Comparison of ENCODE assay signal across 6 cellular contexts in genomic region chr11:829116-829945, GRCh38.
DNase-seq lines count a peak whose midpoint lies in the region; ATAC-seq and TF ChIP-seq lines count a peak whose summit lies in the region.

No MANE protein-coding gene starts in this region.

- H3K9me3 Mint-ChIP-seq in dendritic cell treated with granulocyte-macrophage colony-stimulating factor and Interleukin-4, amounts not matched to agents 40 ng/mL and 50 ng/mL, for 4 days: no peaks in the 10 kb centered on the region

- no peak for ATAC-seq in GM18517 (IDR thresholded peaks at IDR 0.05; ENCODE audit: unreplicated experiment)

- peak overlapping the region; percentile 42 for H3K27ac Mint-ChIP-seq in dendritic cell treated with granulocyte-macrophage colony-stimulating factor and Interleukin-4, amounts not matched to agents 40 ng/mL and 50 ng/mL, for 4 days

- no peak overlapping the region for H3K9ac ChIP-seq in parathyroid adenoma

- TF ChIP-seq CTCF in HL-60 (IDR thresholded peaks at IDR 0.05; ENCODE audit: insufficient read depth, low read length) (no peak), parathyroid adenoma (IDR thresholded peaks at IDR 0.05) (no peak)

- H3K27me3 Mint-ChIP-seq in dendritic cell treated with granulocyte-macrophage colony-stimulating factor and Interleukin-4, amounts not matched to agents 40 ng/mL and 50 ng/mL, for 4 days: peaks cover 66% of the 10 kb centered on the region

- H3K36me3 ChIP-seq in parathyroid adenoma (ENCODE audit: control insufficient read depth, insufficient read depth, low read length): no peaks in the 10 kb centered on the region

- H2AFZ ChIP-seq in parathyroid adenoma: no peak overlapping the region

- DNase-seq in HL-60 (ENCODE audit: low read depth in 1 of 2, low spot score in 1 of 2): no peak
- no peak for DNase-seq in globus pallidus (ENCODE audit: low spot score)
- DNase-seq in putamen (ENCODE audit: low spot score): no peak

- H3K9me3 ChIP-seq in parathyroid adenoma (ENCODE audit: control insufficient read depth, low read length): no peaks in the 10 kb centered on the region

- H3K36me3 Mint-ChIP-seq in dendritic cell treated with granulocyte-macrophage colony-stimulating factor and Interleukin-4, amounts not matched to agents 40 ng/mL and 50 ng/mL, for 4 days (ENCODE audit: low read depth): peaks cover 14% of the 10 kb centered on the region

- peaks cover 2% of the 10 kb centered on the region for H3K4me1 ChIP-seq in parathyroid adenoma

- H3K79me2 ChIP-seq in parathyroid adenoma: no peaks in the 10 kb centered on the region

- H3K4me2 ChIP-seq in parathyroid adenoma (ENCODE audit: low read length): peak overlapping the region; percentile 57

- peaks cover 9% of the 10 kb centered on the region for H3K27me3 ChIP-seq in HL-60 (ENCODE audit: insufficient read depth, poor library complexity, severe bottlenecking)
- H3K27me3 ChIP-seq in parathyroid adenoma (ENCODE audit: control insufficient read depth, insufficient read depth, low read length): no peaks in the 10 kb centered on the region

- intact Hi-C loops in dendritic cell treated with granulocyte-macrophage colony-stimulating factor and Interleukin-4, amounts not matched to agents 40 ng/mL and 50 ng/mL, for 4 days (cut with micrococcal nuclease): no loop called here

- peaks cover 63% of the 10 kb centered on the region for H3K4me1 Mint-ChIP-seq in dendritic cell treated with granulocyte-macrophage colony-stimulating factor and Interleukin-4, amounts not matched to agents 40 ng/mL and 50 ng/mL, for 4 days (ENCODE audit: low read depth)

- H3K4me3 Mint-ChIP-seq in dendritic cell treated with granulocyte-macrophage colony-stimulating factor and Interleukin-4, amounts not matched to agents 40 ng/mL and 50 ng/mL, for 4 days: peak overlapping the region; percentile 74

- H3K4me3 ChIP-seq in HL-60 (replicated peaks; ENCODE audit: insufficient read depth, low read length) (no peak overlapping the region), parathyroid adenoma (ENCODE audit: low read depth, low read length) (peak overlapping the region; percentile 22)

- H3K27ac ChIP-seq in HL-60 (replicated peaks) (peak overlapping the region; percentile 16; the same call in 1 of the 2 replicates), parathyroid adenoma (no peak overlapping the region)
